Comparison of ENCODE assay signal across 30 cellular contexts in the genomic region with DNA sequence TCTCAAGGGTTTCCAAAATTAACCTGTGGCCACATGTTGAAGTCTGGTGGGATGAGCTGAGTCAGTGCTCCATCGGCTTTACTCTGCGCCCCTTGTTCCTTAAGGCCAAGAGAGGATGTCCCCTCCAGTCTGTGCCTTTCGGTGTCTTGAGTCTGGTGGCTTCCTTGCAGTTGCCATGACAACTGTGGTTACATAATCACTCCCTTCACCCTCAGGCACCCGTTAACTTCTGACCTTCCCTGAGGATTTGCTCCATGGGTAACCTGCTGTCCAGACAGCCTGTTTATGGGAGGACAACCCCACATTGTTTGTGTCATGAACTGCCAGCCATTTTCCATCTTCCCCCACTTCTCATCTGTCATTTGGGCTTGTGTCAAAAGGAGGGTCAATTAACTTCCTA.
"Had no signal": no experiment of that assay in that cellular context is flagged by ENCODE, and none has a peak within 500 bp of the region (broad histone marks: within the 10 kb centered on the region; RNA-seq: fewer than 3 reads in every experiment).

No MANE protein-coding gene starts in this region.

- ATAC-seq: activated CD4-positive, alpha-beta T cell treated with anti-CD3 and anti-CD28 coated beads for 36 hours; activated CD4-positive, CD25-positive, alpha-beta regulatory T cell treated with anti-CD3 and anti-CD28 coated beads, Interleukin-2, amount 50 U/mL, for 24 hours; activated CD8-positive, alpha-beta T cell treated with anti-CD3 and anti-CD28 coated beads, Interleukin-2, amount 10 ng/mL, durations not matched to agents 7 days and 5 days; WTC11 had no signal

- DNase-seq: activated CD4-positive, alpha-beta T cell treated with anti-CD3 and anti-CD28 coated beads for 36 hours; activated CD4-positive, alpha-beta T cell treated with anti-CD3 and anti-CD28 coated beads, Interleukin-2, amount 10 ng/mL, durations not matched to agents 7 days and 5 days; activated CD4-positive, alpha-beta T cell treated with anti-CD3 and anti-CD28 coated beads, Interleukin-2, amount 50 U/mL, for 48 hours; activated CD8-positive, alpha-beta T cell treated with anti-CD3 and anti-CD28 coated beads, Interleukin-2, amount 10 ng/mL, durations not matched to agents 7 days and 5 days; activated gamma-delta T cell; activated naive CD4-positive, alpha-beta T cell treated with Interleukin-2 at 50 U/mL for 16 hours; activated naive CD8-positive, alpha-beta T cell treated with anti-CD3 and anti-CD28 coated beads, Interleukin-2, amount 10 ng/mL, durations not matched to agents 7 days and 5 days; activated T-cell treated with anti-CD3 and anti-CD28 coated beads, Interleukin-2, amount 50 U/mL, for 24 hours; amygdala; NCI-H1105; NCI-H1417 treated with DMSO at 0.1 percent for 48 hours; NCI-H1694 treated with DMSO at 0.1 percent for 48 hours; NCI-H2029; NCI-H2107; NCI-H2171 treated with DMSO at 0.1 percent for 48 hours; NCI-H2227 treated with DMSO at 0.1 percent for 48 hours; NCI-H446; NCI-H510A treated with DMSO at 0.1 percent for 48 hours; NCI-H526 treated with DMSO at 0.1 percent for 48 hours; NK-92 treated with Interleukin-12 subunit alpha and Interleukin-12 subunit beta, amount 100 ng/mL, for 24 hours; PC-9; SHP77; SJCRH30; SK-N-SH had no signal

- H3K27ac Mint-ChIP-seq: activated CD4-positive, alpha-beta T cell treated with anti-CD3 and anti-CD28 coated beads for 36 hours; activated CD4-positive, alpha-beta T cell treated with anti-CD3 and anti-CD28 coated beads, Interleukin-2, amount 10 ng/mL, durations not matched to agents 7 days and 5 days; activated CD8-positive, alpha-beta T cell treated with anti-CD3 and anti-CD28 coated beads, Interleukin-2, amount 10 ng/mL, durations not matched to agents 7 days and 5 days; activated naive CD4-positive, alpha-beta T cell treated with anti-CD3 and anti-CD28 coated beads, Interleukin-2, amount 50 U/mL, for 24 hours; activated naive CD8-positive, alpha-beta T cell treated with anti-CD3 and anti-CD28 coated beads, Interleukin-2, amount 10 ng/mL, durations not matched to agents 7 days and 5 days; activated T-cell treated with anti-CD3 and anti-CD28 coated beads, Interleukin-2, amount 50 U/mL, for 24 hours; activated T-helper 2 cell treated with anti-CD3 and anti-CD28 coated beads, Interferon-gamma antibody, Interleukin-2, Interleukin-4, amounts not matched to agents 10 μg/mL and 5 μg/mL and 100 μg/mL, durations not matched to agents 14 hours and 24 hours and 36 hours; T-helper 1 cell treated with Interleukin-12 subunit alpha and Interleukin-12 subunit beta and Interleukin-4 antibody, amounts not matched to agents 30 μg/mL and 1 μg/mL, for 36 hours; T-helper 2 cell treated with Interferon-gamma antibody and Interleukin-4, amounts not matched to agents 5 μg/mL and 100 μg/mL, for 36 hours; WTC11 had no signal

- H3K4me1 Mint-ChIP-seq: activated CD4-positive, alpha-beta T cell treated with anti-CD3 and anti-CD28 coated beads for 36 hours; activated CD4-positive, alpha-beta T cell treated with anti-CD3 and anti-CD28 coated beads, Interleukin-2, amount 10 ng/mL, durations not matched to agents 7 days and 5 days; activated naive CD4-positive, alpha-beta T cell treated with anti-CD3 and anti-CD28 coated beads, Interleukin-2, amount 50 U/mL, for 24 hours; activated naive CD8-positive, alpha-beta T cell treated with anti-CD3 and anti-CD28 coated beads, Interleukin-2, amount 10 ng/mL, durations not matched to agents 7 days and 5 days; WTC11 had no signal

- H3K27me3 Mint-ChIP-seq: activated CD4-positive, alpha-beta T cell treated with anti-CD3 and anti-CD28 coated beads, Interleukin-2, amount 10 ng/mL, durations not matched to agents 7 days and 5 days; activated naive CD4-positive, alpha-beta T cell treated with anti-CD3 and anti-CD28 coated beads, Interleukin-2, amount 50 U/mL, for 24 hours; activated naive CD8-positive, alpha-beta T cell treated with anti-CD3 and anti-CD28 coated beads, Interleukin-2, amount 10 ng/mL, durations not matched to agents 7 days and 5 days had no signal

- H3K36me3 Mint-ChIP-seq: activated naive CD4-positive, alpha-beta T cell treated with anti-CD3 and anti-CD28 coated beads, Interleukin-2, amount 50 U/mL, for 24 hours; activated naive CD8-positive, alpha-beta T cell treated with anti-CD3 and anti-CD28 coated beads, Interleukin-2, amount 10 ng/mL, durations not matched to agents 7 days and 5 days; WTC11 had no signal

- H3K9me3 Mint-ChIP-seq: activated CD4-positive, alpha-beta T cell treated with anti-CD3 and anti-CD28 coated beads, Interleukin-2, amount 10 ng/mL, durations not matched to agents 7 days and 5 days; activated naive CD4-positive, alpha-beta T cell treated with anti-CD3 and anti-CD28 coated beads, Interleukin-2, amount 50 U/mL, for 24 hours; activated T-helper 2 cell treated with anti-CD3 and anti-CD28 coated beads, Interferon-gamma antibody, Interleukin-2, Interleukin-4, amounts not matched to agents 10 μg/mL and 5 μg/mL and 100 μg/mL, durations not matched to agents 14 hours and 24 hours and 36 hours; T-helper 1 cell treated with Interleukin-12 subunit alpha and Interleukin-12 subunit beta and Interleukin-4 antibody, amounts not matched to agents 30 μg/mL and 1 μg/mL, for 36 hours; T-helper 2 cell treated with Interferon-gamma antibody and Interleukin-4, amounts not matched to agents 5 μg/mL and 100 μg/mL, for 36 hours had no signal

- H3K4me3 Mint-ChIP-seq: activated CD4-positive, alpha-beta T cell treated with anti-CD3 and anti-CD28 coated beads for 36 hours; activated CD4-positive, alpha-beta T cell treated with anti-CD3 and anti-CD28 coated beads, Interleukin-2, amount 10 ng/mL, durations not matched to agents 7 days and 5 days; activated CD8-positive, alpha-beta T cell treated with anti-CD3 and anti-CD28 coated beads, Interleukin-2, amount 10 ng/mL, durations not matched to agents 7 days and 5 days; activated naive CD4-positive, alpha-beta T cell treated with anti-CD3 and anti-CD28 coated beads, Interleukin-2, amount 50 U/mL, for 24 hours; activated naive CD8-positive, alpha-beta T cell treated with anti-CD3 and anti-CD28 coated beads, Interleukin-2, amount 10 ng/mL, durations not matched to agents 7 days and 5 days; activated T-cell treated with anti-CD3 and anti-CD28 coated beads, Interleukin-2, amount 50 U/mL, for 24 hours; T-helper 1 cell treated with Interleukin-12 subunit alpha and Interleukin-12 subunit beta and Interleukin-4 antibody, amounts not matched to agents 30 μg/mL and 1 μg/mL, for 36 hours; T-helper 2 cell treated with Interferon-gamma antibody and Interleukin-4, amounts not matched to agents 5 μg/mL and 100 μg/mL, for 36 hours; WTC11 had no signal
